In the genomic region with DNA sequence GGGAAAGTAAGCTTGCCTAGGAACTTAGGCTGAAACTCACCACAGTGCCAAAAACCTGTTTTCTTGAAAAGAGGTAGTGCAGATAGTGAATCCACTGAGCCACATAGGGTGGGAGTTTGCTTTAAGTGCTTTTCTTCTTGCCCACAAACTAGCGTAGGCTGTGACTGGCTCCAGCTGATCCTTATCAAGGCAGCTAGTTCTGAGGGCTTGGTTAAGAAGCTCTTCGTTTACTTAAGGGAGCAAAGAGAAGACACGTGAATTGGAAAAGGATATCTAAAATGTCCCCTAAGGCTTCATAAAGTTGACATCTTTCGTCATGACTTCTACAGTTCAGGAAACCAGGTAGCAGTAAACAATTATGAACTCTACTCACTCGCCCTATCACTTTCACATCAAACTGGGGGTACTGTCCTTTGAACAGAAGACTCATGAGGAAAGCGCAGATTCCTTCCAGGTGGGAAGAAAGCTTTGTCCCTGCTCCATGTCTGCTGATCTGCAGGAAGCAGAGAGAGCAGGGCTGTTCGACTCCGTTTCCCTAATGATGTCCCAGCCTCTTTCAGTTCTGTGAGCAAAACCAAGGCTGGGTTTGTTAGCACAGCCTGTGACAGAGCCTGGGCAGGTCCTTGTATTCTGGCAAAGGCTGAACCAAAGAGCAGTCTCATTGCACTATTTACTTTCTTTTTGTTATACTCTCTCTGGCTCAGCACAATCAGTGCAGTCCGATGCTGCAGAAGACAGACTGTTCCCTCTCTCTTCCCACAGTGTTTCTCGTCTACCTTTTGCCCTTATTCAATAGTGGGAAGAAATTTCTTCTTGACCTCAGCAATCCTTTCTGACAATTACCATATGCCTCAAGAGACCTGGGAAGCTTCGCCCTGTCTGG, we compare ENCODE assay signal across 13 cellular contexts.
DNase-seq lines count a peak whose midpoint lies in the region; ATAC-seq and TF ChIP-seq lines count a peak whose summit lies in the region.
"Had no signal": no experiment of that assay in that cellular context is flagged by ENCODE, and none has a peak within 500 bp of the region (broad histone marks: within the 10 kb centered on the region; RNA-seq: fewer than 3 reads in every experiment).

No MANE protein-coding gene starts in this region.

- no peaks in the 10 kb centered on the region for H3K9me3 ChIP-seq in PC-9 (ENCODE audit: insufficient read depth, low read depth)
- H3K9me3 ChIP-seq in esophagus (ENCODE audit: control insufficient read depth in 2 of 2, insufficient read depth in 1 of 2, low read depth in 1 of 2, low read length in 1 of 2): no peaks in the 10 kb centered on the region
- H3K9me3 ChIP-seq: BE2C had no signal

- CTCF ChIA-PET in PC-9 (lab: Charles Lee): interaction anchor here (0.5 to 2.3 kb wide), 5 partner anchors 20 to 782 kb away, joined by 5 to 23 read pairs (median 6); no protein-coding TSS in a partner anchor

- H3K27ac Mint-ChIP-seq in stimulated activated effector memory CD8-positive, alpha-beta T cell treated with anti-CD3 and anti-CD28 coated beads, Interleukin-12 subunit alpha, Interleukin-12 subunit beta, amount 100 ng/mL, for 72 hours: no peak overlapping the region
- H3K27ac Mint-ChIP-seq: activated B cell treated with CpG ODN at 0.5 μM for 24 hours, IgD-negative memory B cell had no signal

- ATAC-seq in stimulated activated effector memory CD8-positive, alpha-beta T cell treated with anti-CD3 and anti-CD28 coated beads, Interleukin-12 subunit alpha, Interleukin-12 subunit beta, amount 100 ng/mL, for 72 hours: peak; percentile 52
- no peak for ATAC-seq in HG03378 (IDR thresholded peaks at IDR 0.05; ENCODE audit: unreplicated experiment)

- no peak overlapping the region for H3K4me3 Mint-ChIP-seq in stimulated activated effector memory CD8-positive, alpha-beta T cell treated with anti-CD3 and anti-CD28 coated beads, Interleukin-12 subunit alpha, Interleukin-12 subunit beta, amount 100 ng/mL, for 72 hours
- H3K4me3 Mint-ChIP-seq: activated B cell treated with CpG ODN at 0.5 μM for 24 hours had no signal

- no peak overlapping the region for H3K4me3 ChIP-seq in PC-9
- H3K4me3 ChIP-seq in esophagus (ENCODE audit: low read depth in 1 of 2, low read length in 2 of 2): peak overlapping the region; percentile 9 to 34

- no peak overlapping the region for H2AFZ ChIP-seq in PC-9

- no peaks in the 10 kb centered on the region for H3K9me2 ChIP-seq in PC-9 (ENCODE audit: insufficient read depth)

- H3F3A ChIP-seq in PC-9 (ENCODE audit: insufficient read depth, low read depth): 0 out of 2 replicates have a peak, but pooled peaks cover 1% of the 10 kb centered on the region

- no peak overlapping the region for H3K4me2 ChIP-seq in PC-9

- WGBS in esophagus, 2 donors: 28 to 31% methylated on average over 11 of the region's 11 CpGs

- DNase-seq in NCI-H748 (lab: John Stamatoyannopoulos, UW; ENCODE audit: unreplicated experiment) (peak; percentile 3), NCI-H748 treated with DMSO at 0.1 percent for 48 hours (lab: John Stamatoyannopoulos, UW) (no peak), PC-9 (peak; percentile 28 to 46), NCI-H446 treated with DMSO at 0.1 percent for 48 hours (lab: John Stamatoyannopoulos, UW) (no peak), DMS 273 treated with DMSO at 0.1 percent for 48 hours (lab: John Stamatoyannopoulos, UW) (no peak)
- DNase-seq in stimulated activated effector memory CD8-positive, alpha-beta T cell treated with anti-CD3 and anti-CD28 coated beads, Interleukin-12 subunit alpha, Interleukin-12 subunit beta, amount 100 ng/mL, for 72 hours (ENCODE audit: low spot score in 2 of 2): no peak
- DNase-seq: activated B cell treated with CpG ODN at 0.5 μM for 24 hours, BE2C, posterior cingulate gyrus had no signal

- no peaks in the 10 kb centered on the region for H3K79me2 ChIP-seq in PC-9 (ENCODE audit: low read depth)

- H3K36me3 ChIP-seq in PC-9 (ENCODE audit: low read depth): no peaks in the 10 kb centered on the region
- H3K36me3 ChIP-seq in esophagus (ENCODE audit: control insufficient read depth in 2 of 2, insufficient read depth in 2 of 2, low read length in 1 of 2): no peaks in the 10 kb centered on the region
- H3K36me3 ChIP-seq: BE2C had no signal

- H3K27ac ChIP-seq in PC-9 (no peak overlapping the region), esophagus (ENCODE audit: low read depth in 2 of 2, low read length in 1 of 2) (peak overlapping the region; percentile 68 to 73)
- H3K27ac ChIP-seq: epithelial cell of prostate had no signal

- POLR2A ChIA-PET in PC-9 (lab: Charles Lee; ENCODE audit: unreplicated experiment): interaction anchor here (0.5 to 1.2 kb wide), 3 partner anchors 24 to 782 kb away, joined by 3 to 5 read pairs (median 5); no protein-coding TSS in a partner anchor

- intact Hi-C loops in PC-9 (cut with micrococcal nuclease; ENCODE audit: unreplicated experiment): loop anchor here (1.0 to 5.0 kb wide), 2 partner anchors 93 to 776 kb away; a partner anchor contains a TSS

- H3K36me3 Mint-ChIP-seq in stimulated activated effector memory CD8-positive, alpha-beta T cell treated with anti-CD3 and anti-CD28 coated beads, Interleukin-12 subunit alpha, Interleukin-12 subunit beta, amount 100 ng/mL, for 72 hours: no peaks in the 10 kb centered on the region

- H3K4me1 ChIP-seq in PC-9 (replicated peaks; ENCODE audit: insufficient read depth) (peaks cover 21% of the 10 kb centered on the region; the same call in 1 of the 2 replicates), esophagus (ENCODE audit: control insufficient read depth in 2 of 2, insufficient read depth in 2 of 2, low read length in 1 of 2) (peaks cover 0 to 2% of the 10 kb centered on the region in 2 donors)
- H3K4me1 ChIP-seq: BE2C had no signal

- H3K27me3 ChIP-seq in PC-9 (ENCODE audit: insufficient read depth, low read depth): no peaks in the 10 kb centered on the region
- no peaks in the 10 kb centered on the region for H3K27me3 ChIP-seq in esophagus (ENCODE audit: control insufficient read depth in 1 of 2, insufficient read depth in 2 of 2, low read length in 2 of 2)

- H3K9me3 Mint-ChIP-seq in stimulated activated effector memory CD8-positive, alpha-beta T cell treated with anti-CD3 and anti-CD28 coated beads, Interleukin-12 subunit alpha, Interleukin-12 subunit beta, amount 100 ng/mL, for 72 hours: no peaks in the 10 kb centered on the region
- H3K9me3 Mint-ChIP-seq: activated B cell treated with CpG ODN at 0.5 μM for 24 hours, IgD-negative memory B cell had no signal

- peaks cover 7% of the 10 kb centered on the region for H3K4me1 Mint-ChIP-seq in stimulated activated effector memory CD8-positive, alpha-beta T cell treated with anti-CD3 and anti-CD28 coated beads, Interleukin-12 subunit alpha, Interleukin-12 subunit beta, amount 100 ng/mL, for 72 hours

- BruUV-seq in PC-9 (replicated peaks; lab: Mats Ljungman, UMichigan): no TSS peak

- H4K20me1 ChIP-seq in PC-9 (ENCODE audit: insufficient read depth): no peaks in the 10 kb centered on the region

- no peak for TF ChIP-seq CTCF in PC-9 (conservative IDR thresholded peaks at IDR 0.05)

Comparison
In these comparisons a context has a peak if more than half of its experiments do, and no peak if none do; other contexts are left out.
1. DNase-seq: peak in NCI-H748 (single experiment) and PC-9 (2 of 2); none in NCI-H748 treated with DMSO at 0.1 percent for 48 hours (single experiment), stimulated activated effector memory CD8-positive, alpha-beta T cell treated with anti-CD3 and anti-CD28 coated beads, Interleukin-12 subunit alpha, Interleukin-12 subunit beta, amount 100 ng/mL, for 72 hours (0 of 2), NCI-H446 treated with DMSO at 0.1 percent for 48 hours (single experiment) and DMS 273 treated with DMSO at 0.1 percent for 48 hours (single experiment).